ENCODE assay signal across 1 cellular context in the genomic region with DNA sequence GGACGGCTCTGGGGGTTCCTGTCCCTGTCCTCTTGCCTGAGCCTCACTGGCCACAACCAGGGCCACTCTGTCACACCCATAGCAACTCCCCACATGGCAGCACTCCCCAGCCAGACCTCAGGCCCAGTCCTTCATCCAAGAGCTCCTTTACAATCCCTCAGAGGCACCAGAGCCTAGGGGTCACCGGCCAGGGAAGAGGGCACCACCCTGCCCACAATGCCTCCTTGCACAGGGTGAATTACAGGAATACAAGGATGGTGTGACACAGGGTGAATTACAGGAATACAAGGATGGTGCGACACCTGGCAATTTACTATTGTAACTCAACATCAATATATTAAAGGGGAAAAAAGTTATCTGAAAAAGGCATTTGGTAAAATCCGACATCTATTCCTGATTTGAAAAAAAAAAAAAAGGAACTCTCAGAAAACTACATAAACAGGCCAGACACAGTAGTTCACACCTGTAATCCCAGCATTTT.
TF ChIP-seq lines count a peak whose summit lies in the region.

No MANE protein-coding gene starts in this region.

TF ChIP-seq in K562, 482 proteins besides CTCF, POLR2A, EP300 and RAD21:
- peak in 1 of 2 experiments; percentile 98; a peak in 2 of 3 replicates for TF ChIP-seq CBX3 (IDR thresholded peaks at IDR 0.05; ENCODE audit: borderline replicate concordance in 1 of 2, low read length in 2 of 2)
- TF ChIP-seq ZEB2 (IDR thresholded peaks at IDR 0.05): peak; percentile 45; the same call in 1 of the 2 replicates
- 0 out of 2 replicates have a peak, but pooled peaks have one; percentile 68 for TF ChIP-seq CBX1 (IDR thresholded peaks at IDR 0.05; ENCODE audit: low read depth)
- TF ChIP-seq TRIM24 (IDR thresholded peaks at IDR 0.05): peak in 1 of 2 experiments; percentile 52; a peak in 1 of 4 replicates
- TF ChIP-seq ARID4B (CRISPR knock-in tag; IDR thresholded peaks at IDR 0.05): no peak
- peak; percentile 95 for TF ChIP-seq TRIM28 (IDR thresholded peaks at IDR 0.05)
- peak; percentile 35; the same call in 1 of the 2 replicates for TF ChIP-seq XRCC3 (IDR thresholded peaks at IDR 0.05)
- peak; percentile 99 for TF ChIP-seq ZNF324 (CRISPR knock-in tag; IDR thresholded peaks at IDR 0.05)
- peak; percentile 82 for TF ChIP-seq ZNF280A (IDR thresholded peaks at IDR 0.05; ENCODE audit: low read depth, partially characterized antibody)
- no peak for TF ChIP-seq NRF1 (conservative IDR thresholded peaks at IDR 0.05 in 1 of 2, IDR thresholded peaks at IDR 0.05 in 1 of 2)
- peak; percentile 98 for TF ChIP-seq CBX5 (IDR thresholded peaks at IDR 0.05; ENCODE audit: borderline replicate concordance, low read depth)
- TF ChIP-seq PTRF (tag; IDR thresholded peaks at IDR 0.05): no peak
